14 cellular contexts compared by ENCODE assay signal in the genomic region with DNA sequence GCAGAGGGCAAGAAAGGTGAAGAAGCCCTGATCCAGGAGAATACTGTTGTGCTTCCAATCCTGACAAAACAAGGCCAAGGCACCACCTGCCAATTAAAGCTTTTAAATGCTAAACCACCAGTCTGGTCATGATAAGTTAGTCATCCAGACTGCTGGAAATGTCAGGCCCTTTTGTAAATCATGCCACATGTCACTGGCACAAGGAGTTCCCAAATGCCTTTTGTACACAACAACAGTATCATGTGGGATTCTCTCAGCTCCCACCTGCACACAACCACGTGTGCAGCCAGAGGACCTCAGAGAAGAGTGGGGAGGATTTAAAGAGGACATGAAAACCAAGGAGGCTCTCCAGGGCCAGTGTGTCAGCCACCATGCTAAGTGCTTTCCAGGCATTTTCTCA.
A peak's percentile ranks its signal among the peaks of the same experiment; 100 is the strongest.
DNase-seq lines count a peak whose midpoint lies in the region; ATAC-seq, FAIRE-seq and TF ChIP-seq lines count a peak whose summit lies in the region.
"Had no signal": no experiment of that assay in that cellular context is flagged by ENCODE, and none has a peak within 500 bp of the region (broad histone marks: within the 10 kb centered on the region; RNA-seq: fewer than 3 reads in every experiment).

No MANE protein-coding gene starts in this region.

- intact Hi-C loops in pancreas (cut with DNase I), result no loop called here

- no peaks in the 10 kb centered on the region for H3K9me3 ChIP-seq in pancreas
- H3K9me3 ChIP-seq: A549 had no signal

- H3K27ac ChIP-seq in pancreas (no peak overlapping the region), coronary artery (no peak overlapping the region)

- DNase-seq in NCI-H1105 treated with DMSO at 0.1 percent for 48 hours (lab: John Stamatoyannopoulos, UW) (peak; percentile 21), NCI-H1105 (lab: John Stamatoyannopoulos, UW) (no peak), NCI-H2171 (lab: John Stamatoyannopoulos, UW) (peak; percentile 25), epithelial cell of esophagus (ENCODE audit: low read depth) (peak; percentile 38), pancreas (no peak), islet precursor cell (no peak), coronary artery (ENCODE audit: low spot score) (no peak), SIG-M5 treated with dmso at 0.1 percent for 504 hours (lab: John Stamatoyannopoulos, UW; ENCODE audit: unreplicated experiment) (no peak)
- DNase-seq: activated CD8-positive, alpha-beta memory T cell treated with anti-CD3 and anti-CD28 coated beads, Interleukin-2, amount 50 U/mL, for 48 hours; nucleus accumbens; stimulated activated CD4-positive, alpha-beta T cell treated with anti-CD3 and anti-CD28 coated beads, Interleukin-2, amount 100 ng/mL, for 24 hours; stimulated activated naive CD4-positive, alpha-beta T cell treated with Interleukin-2 at 50 U/mL for 16 hours had no signal

- no peaks in the 10 kb centered on the region for H3K27me3 ChIP-seq in pancreas

- FAIRE-seq in pancreas (lab: Jason Lieb, UNC), result no peak
- FAIRE-seq: A549 had no signal

- no peak overlapping the region for H3K4me3 ChIP-seq in epithelial cell of esophagus (ENCODE audit: low read length)
- H3K4me3 ChIP-seq in pancreas, result no peak overlapping the region
- no peak overlapping the region for H3K4me3 ChIP-seq in coronary artery
- H3K4me3 ChIP-seq: A549, lung had no signal

- no peak for TF ChIP-seq CTCF in epithelial cell of esophagus (IDR thresholded peaks at IDR 0.05; ENCODE audit: insufficient read depth, low read depth, low read length, missing control alignments)
- no peak for TF ChIP-seq CTCF in pancreas (IDR thresholded peaks at IDR 0.05)
- no peak for TF ChIP-seq CTCF in coronary artery (IDR thresholded peaks at IDR 0.05)

- WGBS in pancreas, 2 donors, result 20 to 26% methylated on average over 1 of the region's 1 CpG

- ATAC-seq in pancreas, result peak in 3 of 4 donors; percentile 16 to 44 (median 44)
- ATAC-seq: A549 had no signal

- H3K36me3 ChIP-seq in pancreas, result peaks cover 0 to 7% (median 3%) of the 10 kb centered on the region in 3 donors

- peaks cover 0 to 8% (median 0%) of the 10 kb centered on the region in 3 donors for H3K4me1 ChIP-seq in pancreas

Comparison
In these comparisons a context has a peak if more than half of its experiments do, and no peak if none do; other contexts are left out.
1. DNase-seq: peak in NCI-H1105 treated with DMSO at 0.1 percent for 48 hours (single experiment), NCI-H2171 (single experiment) and epithelial cell of esophagus (single experiment); none in NCI-H1105 (single experiment), pancreas (0 of 6), islet precursor cell (single experiment), coronary artery (single experiment) and SIG-M5 treated with dmso at 0.1 percent for 504 hours (single experiment).